In genomic region chr6:41551086-41551702, GRCh38 we compare ENCODE assay signal across 27 cellular contexts. TPM values are rescaled to one million over a fixed set of nuclear protein-coding genes. Genes with fewer than 3 reads are reported as not detected.
A peak's percentile ranks its signal among the peaks of the same experiment; 100 is the strongest.
DNase-seq lines count a peak whose midpoint lies in the region; ATAC-seq, FAIRE-seq and TF ChIP-seq lines count a peak whose summit lies in the region.
"Had no signal": no experiment of that assay in that cellular context is flagged by ENCODE, and none has a peak within 500 bp of the region (broad histone marks: within the 10 kb centered on the region; RNA-seq: fewer than 3 reads in every experiment).

No MANE protein-coding gene starts in this region.

- peaks cover 44% of the 10 kb centered on the region for H3K4me1 Mint-ChIP-seq in progenitor cell of endocrine pancreas (ENCODE audit: low read depth)

- H3K9me3 ChIP-seq in mesenchymal stem cell (ENCODE audit: control insufficient read depth, low read length) = no peaks in the 10 kb centered on the region
- H3K9me3 ChIP-seq: esophagus squamous epithelium, lower lobe of right lung, testis, uterus had no signal

- H2BK12ac ChIP-seq in mesenchymal stem cell (ENCODE audit: low read length in 2 of 2) = no peak overlapping the region

- peaks cover 9 to 22% of the 10 kb centered on the region in 2 experiments for H3K36me3 ChIP-seq in mesenchymal stem cell (ENCODE audit: control insufficient read depth in 1 of 2, insufficient read depth in 2 of 2, low read depth in 1 of 2, low read length in 2 of 2)
- H3K36me3 ChIP-seq: uterus had no signal

- H3K4me1 ChIP-seq in mesenchymal stem cell (ENCODE audit: control insufficient read depth, insufficient read depth, low read depth, low read length) = peaks cover 33% of the 10 kb centered on the region

- DNase-seq in NCI-H2029 (lab: John Stamatoyannopoulos, UW) (peak; percentile 21), NCI-H2029 treated with DMSO at 0.1 percent for 48 hours (lab: John Stamatoyannopoulos, UW) (no peak), NCI-H69 (lab: John Stamatoyannopoulos, UW) (peak; percentile 57), mesenchymal stem cell (no peak), progenitor cell of endocrine pancreas (ENCODE audit: low spot score, unreplicated experiment) (no peak), D721Med (ENCODE audit: insufficient read length, low spot score) (no peak)
- DNase-seq: 8988T; activated CD4-positive, CD25-positive, alpha-beta regulatory T cell; activated naive CD4-positive, alpha-beta T cell treated with anti-CD3 and anti-CD28 coated beads, Interleukin-2, amount 50 U/mL, for 16 hours; anterior cingulate cortex; CD4-positive, CD25-positive, alpha-beta regulatory T cell; esophagus squamous epithelium; foreskin melanocyte; H7; KBM-7; lower lobe of right lung; NCI-H1436 treated with DMSO at 0.1 percent for 48 hours; NCI-H524 treated with DMSO at 0.1 percent for 48 hours; nucleus accumbens; stimulated activated naive CD4-positive, alpha-beta T cell treated with Interleukin-2 at 50 U/mL for 16 hours; T-cell; testis; uterus had no signal

- H2BK120ac ChIP-seq in mesenchymal stem cell (ENCODE audit: low read depth, low read length) = no peak overlapping the region

- H3K27ac ChIP-seq in mesenchymal stem cell (ENCODE audit: low read length, poor library complexity, severe bottlenecking) = no peak overlapping the region
- H3K27ac ChIP-seq: esophagus squamous epithelium, lower lobe of right lung, testis had no signal

- no peak overlapping the region for H3K14ac ChIP-seq in mesenchymal stem cell (ENCODE audit: low read length in 2 of 2)

- H3K4me3 ChIP-seq in mesenchymal stem cell (ENCODE audit: insufficient read depth in 1 of 2, low read depth in 1 of 2, low read length in 2 of 2) = no peak overlapping the region
- H3K4me3 ChIP-seq: esophagus squamous epithelium, lower lobe of right lung, testis, uterus had no signal

- peak overlapping the region; percentile 29 for H4K8ac ChIP-seq in mesenchymal stem cell (ENCODE audit: low read length)

- peaks cover 0 to 5% of the 10 kb centered on the region in 2 experiments for H3K27me3 ChIP-seq in mesenchymal stem cell (ENCODE audit: control insufficient read depth in 1 of 2, insufficient read depth in 1 of 2, low read length in 2 of 2)
- H3K27me3 ChIP-seq: testis, uterus had no signal

- H3K4ac ChIP-seq in mesenchymal stem cell (ENCODE audit: low read depth in 1 of 2, low read length in 2 of 2) = no peak overlapping the region

- H3K23ac ChIP-seq in mesenchymal stem cell (ENCODE audit: low read length in 2 of 2) = no peak overlapping the region

- H2BK15ac ChIP-seq in mesenchymal stem cell (ENCODE audit: low read depth, poor library complexity, severe bottlenecking) = no peak overlapping the region

- no peak overlapping the region for H3K18ac ChIP-seq in mesenchymal stem cell (ENCODE audit: low read depth in 1 of 2, low read length in 2 of 2)

- H3K9me3 Mint-ChIP-seq in progenitor cell of endocrine pancreas (ENCODE audit: low read depth) = no peaks in the 10 kb centered on the region
- H3K9me3 Mint-ChIP-seq: activated T-helper 1 cell treated with anti-CD3 and anti-CD28 coated beads, Interleukin-12 subunit alpha, Interleukin-12 subunit beta, Interleukin-2, Interleukin-4 antibody, amounts not matched to agents 30 ng/mL and 10 ng/mL and 1 ng/mL, durations not matched to agents 14 hours and 24 hours and 36 hours; CD4-positive, CD25-positive, alpha-beta regulatory T cell; T-cell had no signal

- H3K4me2 ChIP-seq in mesenchymal stem cell (ENCODE audit: low read length, poor library complexity, severe bottlenecking) = no peak overlapping the region

- H3K27me3 Mint-ChIP-seq in progenitor cell of endocrine pancreas = no peaks in the 10 kb centered on the region

- no peak for TF ChIP-seq CTCF in progenitor cell of endocrine pancreas (IDR thresholded peaks at IDR 0.05; ENCODE audit: unreplicated experiment)
- TF ChIP-seq CTCF in D721Med (IDR thresholded peaks at IDR 0.05; ENCODE audit: insufficient read depth, missing control alignments) = no peak

- no peak overlapping the region for H4K91ac ChIP-seq in mesenchymal stem cell (ENCODE audit: low read length)

- WGBS in mesenchymal stem cell = 94% methylated on average over 12 of the region's 12 CpGs

- no peak overlapping the region for H3K9ac ChIP-seq in mesenchymal stem cell (ENCODE audit: low read length)

- peaks cover 11% of the 10 kb centered on the region for H3K36me3 Mint-ChIP-seq in progenitor cell of endocrine pancreas (ENCODE audit: insufficient read depth)

- H2BK5ac ChIP-seq in mesenchymal stem cell (ENCODE audit: low read depth, low read length, poor library complexity, severe bottlenecking) = no peak overlapping the region

- H2AFZ ChIP-seq in mesenchymal stem cell (ENCODE audit: low read depth, low read length) = no peak overlapping the region

- no peak for FAIRE-seq in D721Med (lab: Jason Lieb, UNC)

- no peak overlapping the region for H2AK5ac ChIP-seq in mesenchymal stem cell (ENCODE audit: low read length, severe bottlenecking)

- no peak overlapping the region for H3K4me3 Mint-ChIP-seq in progenitor cell of endocrine pancreas (ENCODE audit: low read depth)
- H3K4me3 Mint-ChIP-seq: activated T-helper 1 cell treated with anti-CD3 and anti-CD28 coated beads, Interleukin-12 subunit alpha, Interleukin-12 subunit beta, Interleukin-2, Interleukin-4 antibody, amounts not matched to agents 30 ng/mL and 10 ng/mL and 1 ng/mL, durations not matched to agents 14 hours and 24 hours and 36 hours; T-cell had no signal

- H3K79me1 ChIP-seq in mesenchymal stem cell (replicated peaks; ENCODE audit: low read length, poor library complexity, severe bottlenecking) = peaks cover 62% of the 10 kb centered on the region

- H3K27ac Mint-ChIP-seq in progenitor cell of endocrine pancreas = peak overlapping the region; percentile 11
- H3K27ac Mint-ChIP-seq: activated T-helper 1 cell treated with anti-CD3 and anti-CD28 coated beads, Interleukin-12 subunit alpha, Interleukin-12 subunit beta, Interleukin-2, Interleukin-4 antibody, amounts not matched to agents 30 ng/mL and 10 ng/mL and 1 ng/mL, durations not matched to agents 14 hours and 24 hours and 36 hours; CD4-positive, CD25-positive, alpha-beta regulatory T cell; T-cell had no signal

- ATAC-seq in HG02973 (IDR thresholded peaks at IDR 0.05; ENCODE audit: unreplicated experiment) (no peak), HG02870 (IDR thresholded peaks at IDR 0.05; ENCODE audit: unreplicated experiment) (no peak)
- ATAC-seq: lower lobe of right lung, Panc1, T-cell had no signal

RNA-seq across cellular contexts. Expression of gene FOXP4, which starts 5.0 kb away (rescaled TPM):
- 23.4 TPM for polyA plus RNA-seq in mesenchymal stem cell (2013, experiment 1 of 2)
- polyA plus RNA-seq in mesenchymal stem cell (2013, experiment 2 of 2) = 22.7 TPM
- 124 and 137 TPM in 2 replicates for total RNA-seq in progenitor cell of endocrine pancreas

Comparison
In these comparisons a context has a peak if more than half of its experiments do, and no peak if none do; other contexts are left out.
1. DNase-seq: peak in NCI-H2029 (single experiment) and NCI-H69 (single experiment); none in NCI-H2029 treated with DMSO at 0.1 percent for 48 hours (single experiment), mesenchymal stem cell (single experiment), progenitor cell of endocrine pancreas (single experiment) and D721Med (single experiment).